ENCODE assay signal across 26 cellular contexts in the genomic region with DNA sequence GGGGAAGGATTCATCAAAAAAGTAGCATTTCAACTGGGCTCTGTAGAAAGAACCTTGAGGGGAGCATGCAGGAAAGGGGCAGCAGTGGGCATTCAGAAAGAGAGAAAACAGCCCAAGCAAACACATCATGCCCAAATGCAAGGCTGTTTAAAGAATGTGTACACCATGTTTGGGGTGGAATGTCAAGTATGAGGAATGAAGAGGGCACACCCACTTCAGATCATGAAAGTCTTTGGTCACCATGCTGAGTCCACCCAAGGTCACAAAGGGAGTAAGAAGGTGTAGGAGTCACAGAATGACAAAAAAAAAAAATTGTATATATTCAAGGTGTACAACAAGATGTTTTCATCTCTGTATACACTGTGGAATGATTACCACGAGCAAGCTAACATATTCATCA. TPM values are rescaled to one million over a fixed set of nuclear protein-coding genes. Genes with fewer than 3 reads are reported as not detected.
"Had no signal": no experiment of that assay in that cellular context is flagged by ENCODE, and none has a peak within 500 bp of the region (broad histone marks: within the 10 kb centered on the region; RNA-seq: fewer than 3 reads in every experiment).

No MANE protein-coding gene starts in this region.

- H3K27ac ChIP-seq: breast epithelium, foreskin keratinocyte, hepatocyte, neutrophil, thyroid gland had no signal

- H3K36me3 Mint-ChIP-seq: natural killer cell had no signal

- H2AFZ ChIP-seq: hepatocyte had no signal

- H3K36me3 ChIP-seq: breast epithelium, neutrophil, thyroid gland had no signal

- H3K27me3 Mint-ChIP-seq: activated CD4-positive, alpha-beta T cell treated with anti-CD3 and anti-CD28 coated beads, Interleukin-2, amount 10 ng/mL, durations not matched to agents 24 days and 14 days; activated CD8-positive, alpha-beta T cell treated with anti-CD3 and anti-CD28 coated beads for 36 hours had no signal

- H3K4me1 Mint-ChIP-seq: activated CD4-positive, alpha-beta T cell treated with anti-CD3 and anti-CD28 coated beads, Interleukin-2, amount 10 ng/mL, durations not matched to agents 24 days and 14 days; natural killer cell had no signal

- H3K4me3 ChIP-seq: breast epithelium, hepatocyte, thyroid gland had no signal

- H3K27ac Mint-ChIP-seq: activated CD4-positive, alpha-beta T cell treated with anti-CD3 and anti-CD28 coated beads, Interleukin-2, amount 10 ng/mL, durations not matched to agents 24 days and 14 days; activated CD8-positive, alpha-beta T cell treated with anti-CD3 and anti-CD28 coated beads for 36 hours; natural killer cell had no signal

- DNase-seq: activated CD4-positive, alpha-beta T cell treated with anti-CD3 and anti-CD28 coated beads, Interleukin-2, amount 10 ng/mL, durations not matched to agents 24 days and 14 days; activated CD4-positive, CD25-positive, alpha-beta regulatory T cell; activated CD8-positive, alpha-beta T cell treated with anti-CD3 and anti-CD28 coated beads for 36 hours; activated effector memory CD4-positive, alpha-beta T cell treated with anti-CD3 and anti-CD28 coated beads, Interleukin-2, amount 50 U/mL, for 16 hours; activated naive CD4-positive, alpha-beta T cell treated with anti-CD3 and anti-CD28 coated beads, Interleukin-2, amount 50 U/mL, for 16 hours; activated T-cell treated with anti-CD3 and anti-CD28 coated beads, Interleukin-2, amount 50 U/mL, for 1 hour; aorta; cerebellar nuclear complex; effector CD4-positive, alpha-beta T cell; foreskin keratinocyte; mesenchymal stem cell; natural killer cell; posterior cingulate gyrus; retina; stimulated activated CD4-positive, alpha-beta T cell treated with anti-CD3 and anti-CD28 coated beads, Interleukin-2, amount 100 ng/mL, for 24 hours; stimulated activated naive CD4-positive, alpha-beta T cell treated with Interleukin-2 at 50 U/mL for 16 hours; T1000; thyroid gland had no signal

- H3K27me3 ChIP-seq: foreskin keratinocyte, hepatocyte, neutrophil, thyroid gland had no signal

- H3K4me1 ChIP-seq: breast epithelium, foreskin keratinocyte, thyroid gland had no signal

- H3K4me2 ChIP-seq: hepatocyte had no signal

- H3K4me3 Mint-ChIP-seq: activated CD4-positive, alpha-beta T cell treated with anti-CD3 and anti-CD28 coated beads, Interleukin-2, amount 10 ng/mL, durations not matched to agents 24 days and 14 days; activated CD8-positive, alpha-beta T cell treated with anti-CD3 and anti-CD28 coated beads for 36 hours; natural killer cell had no signal

- H3K9me3 ChIP-seq: breast epithelium, neutrophil, thyroid gland had no signal

- H3K9me3 Mint-ChIP-seq: activated CD4-positive, alpha-beta T cell treated with anti-CD3 and anti-CD28 coated beads, Interleukin-2, amount 10 ng/mL, durations not matched to agents 24 days and 14 days; activated CD8-positive, alpha-beta T cell treated with anti-CD3 and anti-CD28 coated beads for 36 hours; natural killer cell had no signal

RNA-seq across cellular contexts. Expression of gene S100G, which starts 9.4 kb away (rescaled TPM):
- total RNA-seq: activated CD4-positive, alpha-beta T cell treated with anti-CD3 and anti-CD28 coated beads, Interleukin-2, amount 10 ng/mL, durations not matched to agents 24 days and 14 days; activated CD8-positive, alpha-beta T cell treated with anti-CD3 and anti-CD28 coated beads for 36 hours; aorta; foreskin keratinocyte; lower leg skin; mucosa of gallbladder; natural killer cell; subcutaneous adipose tissue; T-helper 1 cell treated with Interleukin-12 subunit alpha and Interleukin-12 subunit beta and Interleukin-4 antibody, amounts not matched to agents 30 ng/mL and 1 ng/mL, for 36 hours; thyroid gland; ureter had no signal
- polyA plus RNA-seq: foreskin keratinocyte had no signal
